3 cellular contexts compared by ENCODE assay signal in genomic region chr1:6801199-6801598, GRCh38.
TF ChIP-seq lines count a peak whose summit lies in the region.

No MANE protein-coding gene starts in this region.

TF ChIP-seq in liver, 16 proteins besides CTCF, POLR2A, EP300 and RAD21 (continued from another document):
- TF ChIP-seq RXRA (IDR thresholded peaks at IDR 0.05) (no peak), JUND (IDR thresholded peaks at IDR 0.05) (no peak), NR2F2 (IDR thresholded peaks at IDR 0.05) (no peak), FOXA1 (IDR thresholded peaks at IDR 0.05) (no peak), FOXA2 (IDR thresholded peaks at IDR 0.05) (no peak), ZBTB33 (IDR thresholded peaks at IDR 0.05) (no peak), MAX (IDR thresholded peaks at IDR 0.05) (no peak), TAF1 (conservative IDR thresholded peaks at IDR 0.05) (no peak)
- TF ChIP-seq, protein P1, sequence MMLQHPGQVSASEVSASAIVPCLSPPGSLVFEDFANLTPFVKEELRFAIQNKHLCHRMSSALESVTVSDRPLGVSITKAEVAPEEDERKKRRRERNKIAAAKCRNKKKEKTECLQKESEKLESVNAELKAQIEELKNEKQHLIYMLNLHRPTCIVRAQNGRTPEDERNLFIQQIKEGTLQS (IDR thresholded peaks at IDR 0.05): no peak
TF ChIP-seq in liver: peak in this region for 0.

TF ChIP-seq in HepG2, 621 proteins besides CTCF, POLR2A, EP300 and RAD21 (continued from another document and continues in another):
- TF ChIP-seq, protein P2, sequence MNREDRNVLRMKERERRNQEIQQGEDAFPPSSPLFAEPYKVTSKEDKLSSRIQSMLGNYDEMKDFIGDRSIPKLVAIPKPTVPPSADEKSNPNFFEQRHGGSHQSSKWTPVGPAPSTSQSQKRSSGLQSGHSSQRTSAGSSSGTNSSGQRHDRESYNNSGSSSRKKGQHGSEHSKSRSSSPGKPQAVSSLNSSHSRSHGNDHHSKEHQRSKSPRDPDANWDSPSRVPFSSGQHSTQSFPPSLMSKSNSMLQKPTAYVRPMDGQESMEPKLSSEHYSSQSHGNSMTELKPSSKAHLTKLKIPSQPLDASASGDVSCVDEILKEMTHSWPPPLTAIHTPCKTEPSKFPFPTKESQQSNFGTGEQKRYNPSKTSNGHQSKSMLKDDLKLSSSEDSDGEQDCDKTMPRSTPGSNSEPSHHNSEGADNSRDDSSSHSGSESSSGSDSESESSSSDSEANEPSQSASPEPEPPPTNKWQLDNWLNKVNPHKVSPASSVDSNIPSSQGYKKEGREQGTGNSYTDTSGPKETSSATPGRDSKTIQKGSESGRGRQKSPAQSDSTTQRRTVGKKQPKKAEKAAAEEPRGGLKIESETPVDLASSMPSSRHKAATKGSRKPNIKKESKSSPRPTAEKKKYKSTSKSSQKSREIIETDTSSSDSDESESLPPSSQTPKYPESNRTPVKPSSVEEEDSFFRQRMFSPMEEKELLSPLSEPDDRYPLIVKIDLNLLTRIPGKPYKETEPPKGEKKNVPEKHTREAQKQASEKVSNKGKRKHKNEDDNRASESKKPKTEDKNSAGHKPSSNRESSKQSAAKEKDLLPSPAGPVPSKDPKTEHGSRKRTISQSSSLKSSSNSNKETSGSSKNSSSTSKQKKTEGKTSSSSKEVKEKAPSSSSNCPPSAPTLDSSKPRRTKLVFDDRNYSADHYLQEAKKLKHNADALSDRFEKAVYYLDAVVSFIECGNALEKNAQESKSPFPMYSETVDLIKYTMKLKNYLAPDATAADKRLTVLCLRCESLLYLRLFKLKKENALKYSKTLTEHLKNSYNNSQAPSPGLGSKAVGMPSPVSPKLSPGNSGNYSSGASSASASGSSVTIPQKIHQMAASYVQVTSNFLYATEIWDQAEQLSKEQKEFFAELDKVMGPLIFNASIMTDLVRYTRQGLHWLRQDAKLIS (CRISPR knock-in tag; IDR thresholded peaks at IDR 0.05): no peak
- no peak for TF ChIP-seq ZNF296 (CRISPR knock-in tag; conservative IDR thresholded peaks at IDR 0.05)
- TF ChIP-seq ZNF496 (CRISPR knock-in tag; IDR thresholded peaks at IDR 0.05; ENCODE audit: insufficient replicate concordance): no peak
- TF ChIP-seq TCF7 (IDR thresholded peaks at IDR 0.05; ENCODE audit: low read depth): no peak
- TF ChIP-seq ARNT (IDR thresholded peaks at IDR 0.05): no peak
- TF ChIP-seq ERF (CRISPR knock-in tag; IDR thresholded peaks at IDR 0.05): no peak
- no peak for TF ChIP-seq ZNF33A (CRISPR knock-in tag; IDR thresholded peaks at IDR 0.05; ENCODE audit: borderline replicate concordance)
- no peak for TF ChIP-seq HNRNPK (IDR thresholded peaks at IDR 0.05; ENCODE audit: low read depth, low read length, poor library complexity, severe bottlenecking)
- no peak for TF ChIP-seq ZBTB1 (CRISPR knock-in tag; IDR thresholded peaks at IDR 0.05; ENCODE audit: borderline replicate concordance)
- no peak for TF ChIP-seq ZNF792 (CRISPR knock-in tag; IDR thresholded peaks at IDR 0.05)
- TF ChIP-seq, protein P3, sequence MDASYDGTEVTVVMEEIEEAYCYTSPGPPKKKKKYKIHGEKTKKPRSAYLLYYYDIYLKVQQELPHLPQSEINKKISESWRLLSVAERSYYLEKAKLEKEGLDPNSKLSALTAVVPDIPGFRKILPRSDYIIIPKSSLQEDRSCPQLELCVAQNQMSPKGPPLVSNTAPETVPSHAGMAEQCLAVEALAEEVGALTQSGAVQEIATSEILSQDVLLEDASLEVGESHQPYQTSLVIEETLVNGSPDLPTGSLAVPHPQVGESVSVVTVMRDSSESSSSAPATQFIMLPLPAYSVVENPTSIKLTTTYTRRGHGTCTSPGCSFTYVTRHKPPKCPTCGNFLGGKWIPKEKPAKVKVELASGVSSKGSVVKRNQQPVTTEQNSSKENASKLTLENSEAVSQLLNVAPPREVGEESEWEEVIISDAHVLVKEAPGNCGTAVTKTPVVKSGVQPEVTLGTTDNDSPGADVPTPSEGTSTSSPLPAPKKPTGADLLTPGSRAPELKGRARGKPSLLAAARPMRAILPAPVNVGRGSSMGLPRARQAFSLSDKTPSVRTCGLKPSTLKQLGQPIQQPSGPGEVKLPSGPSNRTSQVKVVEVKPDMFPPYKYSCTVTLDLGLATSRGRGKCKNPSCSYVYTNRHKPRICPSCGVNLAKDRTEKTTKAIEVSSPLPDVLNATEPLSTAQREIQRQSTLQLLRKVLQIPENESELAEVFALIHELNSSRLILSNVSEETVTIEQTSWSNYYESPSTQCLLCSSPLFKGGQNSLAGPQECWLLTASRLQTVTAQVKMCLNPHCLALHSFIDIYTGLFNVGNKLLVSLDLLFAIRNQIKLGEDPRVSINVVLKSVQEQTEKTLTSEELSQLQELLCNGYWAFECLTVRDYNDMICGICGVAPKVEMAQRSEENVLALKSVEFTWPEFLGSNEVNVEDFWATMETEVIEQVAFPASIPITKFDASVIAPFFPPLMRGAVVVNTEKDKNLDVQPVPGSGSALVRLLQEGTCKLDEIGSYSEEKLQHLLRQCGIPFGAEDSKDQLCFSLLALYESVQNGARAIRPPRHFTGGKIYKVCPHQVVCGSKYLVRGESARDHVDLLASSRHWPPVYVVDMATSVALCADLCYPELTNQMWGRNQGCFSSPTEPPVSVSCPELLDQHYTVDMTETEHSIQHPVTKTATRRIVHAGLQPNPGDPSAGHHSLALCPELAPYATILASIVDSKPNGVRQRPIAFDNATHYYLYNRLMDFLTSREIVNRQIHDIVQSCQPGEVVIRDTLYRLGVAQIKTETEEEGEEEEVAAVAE (CRISPR knock-in tag; IDR thresholded peaks at IDR 0.05; ENCODE audit: borderline replicate concordance): no peak
- TF ChIP-seq ZZZ3 (CRISPR knock-in tag; IDR thresholded peaks at IDR 0.05; ENCODE audit: borderline replicate concordance): no peak
- no peak for TF ChIP-seq ZBTB2 (CRISPR knock-in tag; IDR thresholded peaks at IDR 0.05; ENCODE audit: low read depth)

TF ChIP-seq in HEK293T, 16 proteins besides CTCF, POLR2A, EP300 and RAD21 (continued from another document):
- no peak for TF ChIP-seq FOXM1 (IDR thresholded peaks at IDR 0.05; ENCODE audit: borderline replicate concordance)
- no peak for TF ChIP-seq HDGF (IDR thresholded peaks at IDR 0.05; ENCODE audit: borderline replicate concordance)
- TF ChIP-seq CTBP1 (IDR thresholded peaks at IDR 0.05; ENCODE audit: borderline replicate concordance): no peak
- TF ChIP-seq L3MBTL2 (conservative IDR thresholded peaks at IDR 0.05): no peak
- no peak for TF ChIP-seq ZNF384 (IDR thresholded peaks at IDR 0.05)
- no peak for TF ChIP-seq ELF4 (IDR thresholded peaks at IDR 0.05)
- TF ChIP-seq FOXK2 (IDR thresholded peaks at IDR 0.05): no peak
- TF ChIP-seq SP1 (IDR thresholded peaks at IDR 0.05): no peak
- TF ChIP-seq FOXA1 (IDR thresholded peaks at IDR 0.05): no peak
- TF ChIP-seq SUZ12 (IDR thresholded peaks at IDR 0.05): no peak
